Comparison of ENCODE assay signal across 1 cellular context in the genomic region with DNA sequence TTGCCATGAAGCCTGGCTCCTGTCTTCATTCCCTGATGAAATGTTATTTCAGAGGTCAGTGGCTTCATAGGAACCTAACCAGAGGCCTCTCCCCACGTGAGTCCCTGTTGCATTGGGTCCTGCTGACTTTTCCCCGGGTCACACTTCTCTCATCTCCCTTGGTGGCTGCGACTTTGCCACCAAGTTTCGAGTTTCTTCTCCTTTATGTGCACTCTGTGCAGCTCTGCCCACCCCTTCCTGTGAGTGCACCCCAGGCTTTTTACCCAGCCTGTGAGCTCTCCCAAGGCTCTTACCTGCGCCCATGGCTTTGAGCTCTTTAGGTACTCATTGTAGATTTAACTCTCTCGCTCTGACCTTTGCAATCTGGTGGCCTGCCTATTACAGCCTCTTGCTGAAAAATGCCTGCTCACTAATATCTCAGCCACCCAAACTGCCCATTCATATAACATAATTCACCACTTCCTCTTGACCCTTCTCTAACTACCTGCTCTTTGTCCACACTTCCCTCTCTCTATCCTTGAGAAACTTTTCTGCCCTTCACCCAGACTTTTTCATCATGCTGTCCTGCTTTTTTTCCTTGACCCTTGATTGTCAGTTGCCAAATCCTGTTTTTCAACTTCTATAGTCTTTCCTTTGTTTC.
TF ChIP-seq lines count a peak whose summit lies in the region.

No MANE protein-coding gene starts in this region.

TF ChIP-seq in IMR-90, 13 proteins besides CTCF, POLR2A, EP300 and RAD21:
- no peak for TF ChIP-seq MAFK (IDR thresholded peaks at IDR 0.05; ENCODE audit: low read depth, low read length)
- no peak for TF ChIP-seq CEBPB (IDR thresholded peaks at IDR 0.05; ENCODE audit: low read depth, low read length)
- TF ChIP-seq, protein P1, sequence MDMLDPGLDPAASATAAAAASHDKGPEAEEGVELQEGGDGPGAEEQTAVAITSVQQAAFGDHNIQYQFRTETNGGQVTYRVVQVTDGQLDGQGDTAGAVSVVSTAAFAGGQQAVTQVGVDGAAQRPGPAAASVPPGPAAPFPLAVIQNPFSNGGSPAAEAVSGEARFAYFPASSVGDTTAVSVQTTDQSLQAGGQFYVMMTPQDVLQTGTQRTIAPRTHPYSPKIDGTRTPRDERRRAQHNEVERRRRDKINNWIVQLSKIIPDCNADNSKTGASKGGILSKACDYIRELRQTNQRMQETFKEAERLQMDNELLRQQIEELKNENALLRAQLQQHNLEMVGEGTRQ (IDR thresholded peaks at IDR 0.05; ENCODE audit: low read depth, low read length) = no peak
- TF ChIP-seq NFE2L2 (IDR thresholded peaks at IDR 0.05; ENCODE audit: low read depth, low read length) = no peak
- TF ChIP-seq, protein P2, sequence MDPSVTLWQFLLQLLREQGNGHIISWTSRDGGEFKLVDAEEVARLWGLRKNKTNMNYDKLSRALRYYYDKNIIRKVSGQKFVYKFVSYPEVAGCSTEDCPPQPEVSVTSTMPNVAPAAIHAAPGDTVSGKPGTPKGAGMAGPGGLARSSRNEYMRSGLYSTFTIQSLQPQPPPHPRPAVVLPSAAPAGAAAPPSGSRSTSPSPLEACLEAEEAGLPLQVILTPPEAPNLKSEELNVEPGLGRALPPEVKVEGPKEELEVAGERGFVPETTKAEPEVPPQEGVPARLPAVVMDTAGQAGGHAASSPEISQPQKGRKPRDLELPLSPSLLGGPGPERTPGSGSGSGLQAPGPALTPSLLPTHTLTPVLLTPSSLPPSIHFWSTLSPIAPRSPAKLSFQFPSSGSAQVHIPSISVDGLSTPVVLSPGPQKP (IDR thresholded peaks at IDR 0.05; ENCODE audit: borderline replicate concordance, low read depth, low read length) = no peak
- TF ChIP-seq MAZ (IDR thresholded peaks at IDR 0.05; ENCODE audit: borderline replicate concordance, low read depth, low read length) = no peak
- no peak for TF ChIP-seq SMC3 (IDR thresholded peaks at IDR 0.05; ENCODE audit: low read depth, low read length)
- TF ChIP-seq RFX5 (IDR thresholded peaks at IDR 0.05; ENCODE audit: low read depth, low read length) = no peak
- TF ChIP-seq CHD1 (IDR thresholded peaks at IDR 0.05; ENCODE audit: low read depth, low read length) = no peak
